8 cellular contexts compared by ENCODE assay signal in the genomic region with DNA sequence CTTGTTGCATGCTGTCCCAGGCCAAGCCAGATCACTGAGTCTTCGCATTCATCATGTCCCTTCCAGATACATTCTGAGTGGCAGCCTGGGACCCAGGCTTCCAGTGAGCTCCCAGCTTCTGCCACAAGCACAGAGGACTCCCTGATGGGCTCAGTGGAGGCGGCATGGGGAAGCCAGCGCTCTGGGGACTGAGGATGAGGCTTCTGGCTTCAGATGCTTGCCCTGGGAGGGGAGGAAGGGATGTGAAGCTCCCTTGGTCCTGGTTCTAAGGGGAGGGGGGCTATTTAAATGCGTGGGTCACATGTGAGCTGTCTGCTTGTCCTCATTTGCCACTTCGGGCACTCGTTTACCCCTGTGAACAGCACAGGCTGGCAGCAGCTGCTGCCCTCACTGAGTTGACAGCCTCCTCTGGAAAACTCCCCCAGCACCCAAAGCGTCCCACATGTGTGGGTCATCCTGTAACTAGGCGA.
DNase-seq lines count a peak whose midpoint lies in the region; ATAC-seq, FAIRE-seq and TF ChIP-seq lines count a peak whose summit lies in the region.

No MANE protein-coding gene starts in this region.

- H3K27ac Mint-ChIP-seq in nephron progenitor cell: no peak overlapping the region

- no peaks in the 10 kb centered on the region for H3K27me3 Mint-ChIP-seq in nephron progenitor cell (ENCODE audit: low read depth, poor library complexity)

- no peaks in the 10 kb centered on the region for H3K4me1 ChIP-seq in small intestine (ENCODE audit: control insufficient read depth in 2 of 2, insufficient read depth in 1 of 2, low read depth in 1 of 2, low read length in 1 of 2)

- peaks cover 25% of the 10 kb centered on the region for H3K4me1 Mint-ChIP-seq in nephron progenitor cell

- no peak overlapping the region for H3K4me3 Mint-ChIP-seq in nephron progenitor cell

- no peaks in the 10 kb centered on the region for H3K9me3 ChIP-seq in small intestine (ENCODE audit: control insufficient read depth, low read depth)

- H3K36me3 Mint-ChIP-seq in nephron progenitor cell (ENCODE audit: low read depth): no peaks in the 10 kb centered on the region

- DNase-seq in GM12865 (ENCODE audit: low read depth) (peak; percentile 80), epithelial cell of proximal tubule (ENCODE audit: low read depth) (no peak), 8988T (no peak), nephron progenitor cell (no peak), small intestine (no peak), LoVo (ENCODE audit: low spot score) (no peak)
- DNase-seq in Jurkat, Clone E6-1 (ENCODE audit: low read depth, low spot score): peak; percentile 30

- H3K36me3 ChIP-seq in small intestine (ENCODE audit: control insufficient read depth in 2 of 2, insufficient read depth in 2 of 2, low read length in 2 of 2): no peaks in the 10 kb centered on the region

- ATAC-seq in GM21526 (IDR thresholded peaks at IDR 0.05; ENCODE audit: low FRiP score, unreplicated experiment): peak; percentile 49

- no peak for FAIRE-seq in small intestine (lab: Jason Lieb, UNC)

- TF ChIP-seq CTCF in GM12865 (IDR thresholded peaks at IDR 0.05; ENCODE audit: insufficient read depth, low read depth, low read length, missing control alignments) (no peak), epithelial cell of proximal tubule (conservative IDR thresholded peaks at IDR 0.05; ENCODE audit: low read depth, low read length) (no peak), nephron progenitor cell (IDR thresholded peaks at IDR 0.05) (no peak)

- 63 to 80% (median 78%) methylated on average over 8 of the region's 8 CpGs for WGBS in small intestine, 3 donors

- no peaks in the 10 kb centered on the region for H3K27me3 ChIP-seq in small intestine (ENCODE audit: control insufficient read depth in 2 of 2, insufficient read depth in 2 of 2, low read length in 2 of 2)

- H3K27ac ChIP-seq in small intestine (ENCODE audit: low read depth in 1 of 2, low read length in 1 of 2): peak overlapping the region in 1 of 2 donors; percentile 13

- H3K9me3 Mint-ChIP-seq in nephron progenitor cell: no peaks in the 10 kb centered on the region

- H3K4me3 ChIP-seq in GM12865 (ENCODE audit: low read depth, low read length) (peak overlapping the region; percentile 27), epithelial cell of proximal tubule (ENCODE audit: low read depth, low read length) (peak overlapping the region; percentile 10), small intestine (ENCODE audit: low read depth in 1 of 2, low read length in 2 of 2) (no peak overlapping the region)
- H3K4me3 ChIP-seq in Jurkat, Clone E6-1 (ENCODE audit: low read length): peak overlapping the region; percentile 42

Comparison
In these comparisons a context has a peak if more than half of its experiments do, and no peak if none do; other contexts are left out.
1. DNase-seq: peak in GM12865 (single experiment) and Jurkat, Clone E6-1 (single experiment); none in epithelial cell of proximal tubule (single experiment), 8988T (single experiment), nephron progenitor cell (single experiment), small intestine (single experiment) and LoVo (single experiment).
2. H3K4me3 ChIP-seq: peak in GM12865 (single experiment), Jurkat, Clone E6-1 (single experiment) and epithelial cell of proximal tubule (single experiment); none in small intestine (0 of 2).